ENCODE assay signal across 1 cellular context in the genomic region with DNA sequence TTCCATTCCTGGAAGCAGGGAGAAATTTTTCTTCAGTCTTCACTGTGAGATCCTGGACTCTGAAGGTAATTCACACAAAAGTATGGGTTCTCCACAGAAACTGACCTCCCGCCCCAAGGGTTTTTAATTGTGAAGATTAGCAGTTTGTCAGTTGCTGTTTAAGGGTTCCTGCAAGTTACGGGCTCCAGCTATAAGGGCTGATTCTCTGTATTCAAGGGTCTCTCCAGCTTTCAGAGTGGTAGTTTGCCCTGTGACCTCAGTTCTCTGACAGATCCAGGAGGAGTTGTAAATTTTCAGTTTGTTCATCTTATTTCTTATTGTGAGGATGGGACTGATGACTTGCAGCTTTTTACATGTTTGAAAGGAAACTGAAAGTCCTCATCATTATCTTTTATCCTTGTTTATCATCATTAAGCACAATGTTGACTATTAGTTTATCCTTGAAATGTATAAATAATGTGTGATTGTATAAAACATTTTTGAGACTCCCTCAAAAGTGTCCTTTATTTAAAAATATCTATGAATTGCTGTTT.
TF ChIP-seq lines count a peak whose summit lies in the region.

No MANE protein-coding gene starts in this region.

TF ChIP-seq in GM23338, 12 proteins besides CTCF, POLR2A, EP300 and RAD21 (continued from another document):
- TF ChIP-seq ZNF462 (CRISPR knock-in tag; IDR thresholded peaks at IDR 0.05) (no peak), JUNB (IDR thresholded peaks at IDR 0.05; ENCODE audit: unreplicated experiment) (no peak), CREB1 (CRISPR knock-in tag; IDR thresholded peaks at IDR 0.05; ENCODE audit: low read depth) (no peak), STAT1 (IDR thresholded peaks at IDR 0.05; ENCODE audit: unreplicated experiment) (no peak), EZH2 (IDR thresholded peaks at IDR 0.05; ENCODE audit: low read depth, unreplicated experiment) (no peak), ZNF331 (CRISPR knock-in tag; IDR thresholded peaks at IDR 0.05; ENCODE audit: low read depth) (no peak)
